ENCODE assay signal across 8 cellular contexts in the genomic region with DNA sequence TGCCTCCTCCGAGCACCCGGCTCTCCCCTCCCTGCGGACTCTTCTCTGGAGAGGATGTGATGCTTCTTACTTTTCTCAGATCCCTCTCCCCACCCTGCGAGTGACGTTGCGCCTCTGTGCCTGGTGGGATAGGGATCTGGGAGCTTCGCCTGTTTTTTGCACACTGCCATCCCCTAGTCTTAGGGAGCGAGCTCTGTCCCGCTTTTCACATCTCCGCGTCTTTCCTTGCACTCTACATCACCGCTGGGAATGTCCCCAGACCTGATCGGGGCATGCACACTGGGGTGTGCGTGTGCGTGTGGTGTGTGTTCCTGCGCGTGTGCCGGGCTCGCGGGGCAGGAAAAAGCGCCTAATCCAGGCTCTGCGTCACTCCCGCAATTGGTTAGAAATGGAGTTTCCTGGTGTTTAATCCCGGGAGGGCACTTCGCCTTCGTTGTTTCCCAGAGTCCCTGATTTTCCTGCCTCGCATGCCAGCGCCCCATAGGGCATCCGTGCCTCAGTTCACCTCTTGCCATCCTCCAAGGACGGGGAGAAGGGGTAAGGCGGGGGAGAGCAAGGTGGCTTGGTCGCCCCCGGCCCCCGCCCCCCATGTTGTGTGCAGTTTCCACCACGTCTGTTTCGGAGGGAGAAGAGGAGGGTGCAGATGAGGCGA. TPM values are rescaled to one million over a fixed set of nuclear protein-coding genes. Genes with fewer than 3 reads are reported as not detected.
DNase-seq lines count a peak whose midpoint lies in the region; ATAC-seq and TF ChIP-seq lines count a peak whose summit lies in the region.

No MANE protein-coding gene starts in this region.

- H3K4me1 Mint-ChIP-seq in CD8-positive, alpha-beta memory T cell, result peaks cover 17 to 40% (median 36%) of the 10 kb centered on the region in 3 donors
- peaks cover 9% of the 10 kb centered on the region for H3K4me1 Mint-ChIP-seq in neural crest cell

- peak overlapping the region; percentile 78 for H3K4me3 ChIP-seq in CD8-positive, alpha-beta memory T cell (ENCODE audit: low read length)
- H3K4me3 ChIP-seq in SK-N-MC (peak overlapping the region; percentile 68; the same call in 1 of the 2 replicates), fibroblast of lung (replicated peaks in 1 of 4; ENCODE audit: control extremely low read depth in 1 of 4, insufficient read depth in 1 of 4, low read depth in 3 of 4, low read length in 4 of 4) (peak overlapping the region; percentile 39 to 68 (median 55))

- peak overlapping the region; percentile 54 to 93 (median 74) for H3K4me3 Mint-ChIP-seq in CD8-positive, alpha-beta memory T cell
- H3K4me3 Mint-ChIP-seq in neural crest cell, result peak overlapping the region; percentile 75

- peaks cover 19% of the 10 kb centered on the region for H3K4me1 ChIP-seq in CD8-positive, alpha-beta memory T cell (ENCODE audit: insufficient read depth, low read length)
- H3K4me1 ChIP-seq in fibroblast of lung (ENCODE audit: control insufficient read depth, extremely low read depth, insufficient read depth, low read length), result peaks cover 2% of the 10 kb centered on the region

- no peak overlapping the region for H3K27ac ChIP-seq in CD8-positive, alpha-beta memory T cell (ENCODE audit: low read depth, low read length)
- no peak overlapping the region for H3K27ac ChIP-seq in SK-N-MC
- no peak overlapping the region for H3K27ac ChIP-seq in fibroblast of lung (ENCODE audit: insufficient read depth, low read length)

- H3K27ac Mint-ChIP-seq in CD8-positive, alpha-beta memory T cell, result peak overlapping the region in 3 of 8 donors; percentile 38 to 63 (median 54)
- H3K27ac Mint-ChIP-seq in neural crest cell (ENCODE audit: unreplicated experiment), result no peak overlapping the region

- peak overlapping the region; percentile 84 for H3K4me2 ChIP-seq in fibroblast of lung (ENCODE audit: extremely low read depth, insufficient read depth, low read length)

- no peaks in the 10 kb centered on the region for H3K9me3 Mint-ChIP-seq in CD8-positive, alpha-beta memory T cell
- H3K9me3 Mint-ChIP-seq in neural crest cell, result no peaks in the 10 kb centered on the region

- H3K9ac ChIP-seq in SK-N-MC (ENCODE audit: insufficient read length) (no peak overlapping the region), fibroblast of lung (ENCODE audit: insufficient read depth, low read length) (no peak overlapping the region)

- H3K9me3 ChIP-seq in CD8-positive, alpha-beta memory T cell (ENCODE audit: low read length), result no peaks in the 10 kb centered on the region
- H3K9me3 ChIP-seq in SK-N-MC (ENCODE audit: low read depth, low read length) (no peaks in the 10 kb centered on the region), fibroblast of lung (ENCODE audit: control insufficient read depth, insufficient read depth, low read depth, low read length) (no peaks in the 10 kb centered on the region)

- CTCF ChIA-PET in CD8-positive, alpha-beta memory T cell (lab: Charles Lee), result interaction anchor here (0.9 to 2.6 kb wide), 2 partner anchors 86 to 146 kb away, joined by 3 to 7 read pairs; no protein-coding TSS in a partner anchor

- POLR2A ChIA-PET in CD8-positive, alpha-beta memory T cell (lab: Charles Lee), result interaction anchor here (0.6 to 1.1 kb wide), 3 partner anchors 63 to 1742 kb away, joined by 3 to 6 read pairs (median 4); no protein-coding TSS in a partner anchor

- no peaks in the 10 kb centered on the region for H3K27me3 Mint-ChIP-seq in CD8-positive, alpha-beta memory T cell
- H3K27me3 Mint-ChIP-seq in neural crest cell (ENCODE audit: low read depth), result peaks cover 88% of the 10 kb centered on the region

- H4K20me1 ChIP-seq in fibroblast of lung (ENCODE audit: control insufficient read depth, extremely low read depth, insufficient read depth, low read length), result no peaks in the 10 kb centered on the region

- H2AFZ ChIP-seq in fibroblast of lung (ENCODE audit: low read length), result peak overlapping the region; percentile 61

- H3K27me3 ChIP-seq in CD8-positive, alpha-beta memory T cell (ENCODE audit: insufficient read depth, low read length, poor library complexity, severe bottlenecking), result no peaks in the 10 kb centered on the region
- H3K27me3 ChIP-seq in fibroblast of lung (ENCODE audit: control insufficient read depth, insufficient read depth, low read length), result peaks cover 17% of the 10 kb centered on the region

- peaks cover 0 to 6% (median 1%) of the 10 kb centered on the region in 3 donors for H3K36me3 Mint-ChIP-seq in CD8-positive, alpha-beta memory T cell
- H3K36me3 Mint-ChIP-seq in neural crest cell (ENCODE audit: low read depth), result no peaks in the 10 kb centered on the region

- no peak for DNase-seq in CD8-positive, alpha-beta memory T cell
- DNase-seq in SK-N-MC (ENCODE audit: low read depth, low spot score), result no peak
- no peak for DNase-seq in fibroblast of lung (ENCODE audit: low read depth in 2 of 2)
- DNase-seq in neural crest cell (ENCODE audit: low read depth, low spot score), result no peak
- no peak for DNase-seq in cortex of kidney (lab: John Stamatoyannopoulos, UW)
- DNase-seq in SHP77 treated with DMSO at 0.1 percent for 48 hours (lab: John Stamatoyannopoulos, UW), result no peak

- no peak for TF ChIP-seq CTCF in fibroblast of lung (conservative IDR thresholded peaks at IDR 0.05 in 1 of 2, IDR thresholded peaks at IDR 0.05 in 1 of 2; ENCODE audit: low read depth in 1 of 2, low read length in 2 of 2)
- TF ChIP-seq CTCF in neural crest cell (conservative IDR thresholded peaks at IDR 0.05), result no peak

- no peaks in the 10 kb centered on the region for H3K36me3 ChIP-seq in CD8-positive, alpha-beta memory T cell (ENCODE audit: insufficient read depth, low read length)
- H3K36me3 ChIP-seq in SK-N-MC (ENCODE audit: insufficient read depth, low read length), result no peaks in the 10 kb centered on the region
- H3K36me3 ChIP-seq in fibroblast of lung (ENCODE audit: control insufficient read depth, insufficient read depth, low read length), result no peaks in the 10 kb centered on the region

- no peak for ATAC-seq in GM19467 (IDR thresholded peaks at IDR 0.05; ENCODE audit: unreplicated experiment)
- no peak for ATAC-seq in GM21381 (IDR thresholded peaks at IDR 0.05; ENCODE audit: unreplicated experiment)

- no peaks in the 10 kb centered on the region for H3K79me2 ChIP-seq in fibroblast of lung (ENCODE audit: control insufficient read depth, insufficient read depth, low read length)

RNA-seq across cellular contexts. Expression of gene TBC1D1, which starts 0.9 kb away (rescaled TPM):
- 10 to 100 TPM; 73.1 to 76.1 TPM for total RNA-seq in CD8-positive, alpha-beta memory T cell
- 26.7 TPM for polyA plus RNA-seq in CD8-positive, alpha-beta memory T cell
- total RNA-seq in fibroblast of lung (57.3 and 90.0 TPM in 2 replicates), neural crest cell (113 TPM in 2 replicates)
- polyA plus RNA-seq in fibroblast of lung, result 39.7 and 52.1 TPM in 2 replicates
- polyA plus RNA-seq in fibroblast of lung (2012), result 46.5 and 67.9 TPM in 2 replicates
- 34.4 and 132 TPM in 2 replicates for polyA minus RNA-seq in fibroblast of lung (ENCODE audit: low replicate concordance)
